In genomic region chrX:152898442-152898841, GRCh38 we compare ENCODE assay signal across 13 cellular contexts. TPM values are rescaled to one million over a fixed set of nuclear protein-coding genes. Genes with fewer than 3 reads are reported as not detected.
DNase-seq lines count a peak whose midpoint lies in the region; ATAC-seq and TF ChIP-seq lines count a peak whose summit lies in the region.
"Had no signal": no experiment of that assay in that cellular context is flagged by ENCODE, and none has a peak within 500 bp of the region (broad histone marks: within the 10 kb centered on the region; RNA-seq: fewer than 3 reads in every experiment).

No MANE protein-coding gene starts in this region.

- no peak overlapping the region for H3K14ac ChIP-seq in H9 (ENCODE audit: insufficient read depth, low read length)

- no peak overlapping the region for H3T11ph ChIP-seq in H9 (ENCODE audit: low read length)

- DNase-seq in H9: no peak
- no peak for DNase-seq in mammary epithelial cell
- no peak for DNase-seq in stomach
- no peak for DNase-seq in mucosa of descending colon
- no peak for DNase-seq in CD8-positive, alpha-beta memory T cell
- no peak for DNase-seq in lower leg skin (ENCODE audit: low spot score in 2 of 2)
- DNase-seq in DMS53 treated with DMSO at 0.1 percent for 48 hours (lab: John Stamatoyannopoulos, UW; ENCODE audit: unreplicated experiment): no peak
- DNase-seq: head of caudate nucleus; SJCRH30; stimulated activated naive CD8-positive, alpha-beta T cell treated with anti-CD3 and anti-CD28 coated beads, Interleukin-15, amount 100 ng/mL, for 72 hours had no signal

- H3K56ac ChIP-seq in H9 (ENCODE audit: insufficient read length, low read depth, low read length): no peak overlapping the region

- H3K36me3 Mint-ChIP-seq in H9 (ENCODE audit: insufficient read depth in 1 of 3, low read depth in 3 of 3): peaks cover 0 to 12% (median 7%) of the 10 kb centered on the region in 3 experiments; a peak in 6 of 7 replicates
- H3K36me3 Mint-ChIP-seq in CD8-positive, alpha-beta memory T cell: no peaks in the 10 kb centered on the region
- H3K36me3 Mint-ChIP-seq: activated naive CD8-positive, alpha-beta T cell had no signal

- no peaks in the 10 kb centered on the region for H3K79me2 ChIP-seq in H9 (ENCODE audit: insufficient read depth, low read length)
- no peaks in the 10 kb centered on the region for H3K79me2 ChIP-seq in mammary epithelial cell (ENCODE audit: insufficient read depth, low read length)

- H3K4me3 ChIP-seq in mammary epithelial cell (replicated peaks in 1 of 3; ENCODE audit: insufficient read depth in 1 of 3, low read depth in 2 of 3, low read length in 3 of 3) (peak overlapping the region; percentile 37 to 57 (median 47)), iPS-20b (ENCODE audit: low read length) (peak overlapping the region; percentile 60), stomach (peak overlapping the region; percentile 31 to 41 (median 35)), mucosa of descending colon (no peak overlapping the region), lower leg skin (ENCODE audit: low read depth, poor library complexity, severe bottlenecking) (no peak overlapping the region)
- no peak overlapping the region for H3K4me3 ChIP-seq in CD8-positive, alpha-beta memory T cell (ENCODE audit: low read length)
- H3K4me3 ChIP-seq: SJCRH30 had no signal

- intact Hi-C loops in mammary epithelial cell (cut with micrococcal nuclease): no loop called here
- intact Hi-C loops in stomach (cut with DNase I; ENCODE audit: low total_unique reads): no loop called here
- intact Hi-C loops in mucosa of descending colon (cut with DNase I, micrococcal nuclease): no loop called here
- intact Hi-C loops in lower leg skin (cut with DNase I; ENCODE audit: low total_unique reads): no loop called here

- H4K8ac ChIP-seq in H9 (replicated peaks; ENCODE audit: insufficient read length, low read depth, low read length): no peak overlapping the region

- TF ChIP-seq CTCF in H9 (conservative IDR thresholded peaks at IDR 0.05): no peak
- TF ChIP-seq CTCF in mammary epithelial cell (conservative IDR thresholded peaks at IDR 0.05 in 1 of 2, IDR thresholded peaks at IDR 0.05 in 1 of 2; ENCODE audit: extremely low read depth in 1 of 2, insufficient read depth in 1 of 2, low read depth in 1 of 2, low read length in 2 of 2): no peak
- no peak for TF ChIP-seq CTCF in stomach (IDR thresholded peaks at IDR 0.05)
- no peak for TF ChIP-seq CTCF in mucosa of descending colon (IDR thresholded peaks at IDR 0.05)
- no peak for TF ChIP-seq CTCF in lower leg skin (IDR thresholded peaks at IDR 0.05)

- no peak overlapping the region for H3K27ac Mint-ChIP-seq in H9
- peak overlapping the region in 1 of 8 donors; percentile 47 for H3K27ac Mint-ChIP-seq in CD8-positive, alpha-beta memory T cell
- H3K27ac Mint-ChIP-seq: activated naive CD8-positive, alpha-beta T cell; stimulated activated naive CD8-positive, alpha-beta T cell treated with anti-CD3 and anti-CD28 coated beads, Interleukin-15, amount 100 ng/mL, for 72 hours had no signal

- no peak overlapping the region for H3K27ac ChIP-seq in H9 (ENCODE audit: insufficient read length, low read depth, low read length)
- no peak overlapping the region for H3K27ac ChIP-seq in mammary epithelial cell (ENCODE audit: insufficient read depth, low read depth, low read length)
- H3K27ac ChIP-seq in iPS-20b (ENCODE audit: low read length): no peak overlapping the region
- no peak overlapping the region for H3K27ac ChIP-seq in stomach
- H3K27ac ChIP-seq in CD8-positive, alpha-beta memory T cell (ENCODE audit: low read depth, low read length): no peak overlapping the region
- H3K27ac ChIP-seq: dorsolateral prefrontal cortex, SJCRH30 had no signal

- H3K4ac ChIP-seq in H9 (ENCODE audit: low read depth, low read length): no peak overlapping the region

- dilution Hi-C loops in mammary epithelial cell (cut with HindIII; ENCODE audit: low sequenced_read_pairs): no loop called here

- H4K20me1 ChIP-seq in H9 (ENCODE audit: control insufficient read depth, insufficient read depth, insufficient read length) (no peaks in the 10 kb centered on the region), mammary epithelial cell (ENCODE audit: insufficient read depth, low read length) (no peaks in the 10 kb centered on the region)

- no peak overlapping the region for H2AFZ ChIP-seq in H9 (ENCODE audit: low read length)
- H2AFZ ChIP-seq in mammary epithelial cell (ENCODE audit: low read depth, low read length): peak overlapping the region; percentile 57

- in situ Hi-C loops in mammary epithelial cell (cut with MboI; ENCODE audit: low sequenced_read_pairs in 2 of 2): no loop called here

- H3K36me3 ChIP-seq in mammary epithelial cell (ENCODE audit: insufficient read depth, low read length): no peaks in the 10 kb centered on the region
- H3K36me3 ChIP-seq in iPS-20b (ENCODE audit: insufficient read depth, low read depth, low read length): no peaks in the 10 kb centered on the region
- H3K36me3 ChIP-seq in stomach: no peaks in the 10 kb centered on the region
- no peaks in the 10 kb centered on the region for H3K36me3 ChIP-seq in mucosa of descending colon (ENCODE audit: low read depth)
- no peaks in the 10 kb centered on the region for H3K36me3 ChIP-seq in CD8-positive, alpha-beta memory T cell (ENCODE audit: insufficient read depth, low read length)
- H3K36me3 ChIP-seq: SJCRH30 had no signal

- H2BK12ac ChIP-seq in H9 (ENCODE audit: insufficient read length, low read depth, low read length): no peak overlapping the region

- H3K4me1 Mint-ChIP-seq in H9: peaks cover 26 to 39% of the 10 kb centered on the region in 2 experiments
- H3K4me1 Mint-ChIP-seq in CD8-positive, alpha-beta memory T cell: no peaks in the 10 kb centered on the region
- H3K4me1 Mint-ChIP-seq: stimulated activated naive CD8-positive, alpha-beta T cell treated with anti-CD3 and anti-CD28 coated beads, Interleukin-15, amount 100 ng/mL, for 72 hours had no signal

- H3K4me1 ChIP-seq in H9 (ENCODE audit: insufficient read depth, low read length) (no peaks in the 10 kb centered on the region; the same call in 1 of the 2 replicates), mammary epithelial cell (ENCODE audit: insufficient read depth, low read length) (peaks cover 57% of the 10 kb centered on the region), iPS-20b (ENCODE audit: insufficient read depth, low read length) (peaks cover 7% of the 10 kb centered on the region), stomach (no peaks in the 10 kb centered on the region), mucosa of descending colon (ENCODE audit: low read depth) (no peaks in the 10 kb centered on the region)
- H3K4me1 ChIP-seq in CD8-positive, alpha-beta memory T cell (ENCODE audit: insufficient read depth, low read length): no peaks in the 10 kb centered on the region
- H3K4me1 ChIP-seq: SJCRH30 had no signal

- no peak overlapping the region for H2AK5ac ChIP-seq in H9 (ENCODE audit: insufficient read length, low read length)

- no peak overlapping the region for H3K23ac ChIP-seq in H9 (ENCODE audit: insufficient read length, low read depth, low read length)

- no peak for ATAC-seq in mucosa of descending colon

- no peak overlapping the region for H2BK15ac ChIP-seq in H9 (ENCODE audit: low read depth, low read length)

- TSS peak; percentile 64 for BruUV-seq in mammary epithelial cell (replicated peaks; lab: Mats Ljungman, UMichigan)

- peaks cover 33% of the 10 kb centered on the region for H3K9me3 ChIP-seq in H9 (ENCODE audit: control insufficient read depth, low read depth, low read length)
- H3K9me3 ChIP-seq in mammary epithelial cell (replicated peaks; ENCODE audit: insufficient read depth, low read length): no peaks in the 10 kb centered on the region
- no peaks in the 10 kb centered on the region for H3K9me3 ChIP-seq in iPS-20b (ENCODE audit: insufficient read depth, low read depth, low read length)
- no peaks in the 10 kb centered on the region for H3K9me3 ChIP-seq in stomach
- H3K9me3 ChIP-seq in mucosa of descending colon: no peaks in the 10 kb centered on the region
- no peaks in the 10 kb centered on the region for H3K9me3 ChIP-seq in CD8-positive, alpha-beta memory T cell (ENCODE audit: low read length)
- H3K9me3 ChIP-seq: SJCRH30 had no signal

- POLR2A ChIA-PET in CD8-positive, alpha-beta memory T cell (lab: Charles Lee): no interaction called here

- no CpG with 5 or more reads among the region's 10 CpGs for WGBS in H9 (ENCODE audit: extremely low coverage, insufficient read length, low lambda C conversion rate)
- WGBS in mammary epithelial cell (ENCODE audit: low coverage, missing lambda C conversion rate): 43% methylated on average over 4 of the region's 10 CpGs
- 45 to 63% (median 56%) methylated on average over 6 to 10 of the region's 10 CpGs for WGBS in stomach, 5 donors
- WGBS in lower leg skin, 2 donors: 21 to 61% methylated on average over 4 to 10 of the region's 10 CpGs

- TF ChIP-seq EP300 in stomach (IDR thresholded peaks at IDR 0.05): no peak

- H3K4me2 ChIP-seq in H9 (ENCODE audit: insufficient read depth, insufficient read length, low read length) (peak overlapping the region; percentile 49), mammary epithelial cell (ENCODE audit: insufficient read depth, low read depth, low read length) (peak overlapping the region; percentile 67)

- no peak overlapping the region for H3K18ac ChIP-seq in H9 (ENCODE audit: insufficient read length, low read depth, low read length)

- H3K79me1 ChIP-seq in H9 (ENCODE audit: insufficient read depth, low read depth, low read length, poor library complexity, severe bottlenecking): no peaks in the 10 kb centered on the region

- H3K27me3 Mint-ChIP-seq in H9 (ENCODE audit: low read depth): peaks cover 22% of the 10 kb centered on the region
- H3K27me3 Mint-ChIP-seq in CD8-positive, alpha-beta memory T cell: peaks cover 28 to 29% of the 10 kb centered on the region in 2 donors

- peak overlapping the region; percentile 48 to 63; a peak in 3 of 5 replicates for H3K4me3 Mint-ChIP-seq in H9
- H3K4me3 Mint-ChIP-seq in CD8-positive, alpha-beta memory T cell: no peak overlapping the region
- H3K4me3 Mint-ChIP-seq: activated naive CD8-positive, alpha-beta T cell had no signal

- CTCF ChIA-PET in mammary epithelial cell (lab: Charles Lee; ENCODE audit: low non-redundant PET): no interaction called here
- CTCF ChIA-PET in CD8-positive, alpha-beta memory T cell (lab: Charles Lee): no interaction called here

- peaks cover 9% of the 10 kb centered on the region for H3K23me2 ChIP-seq in H9 (ENCODE audit: insufficient read length, low read depth, low read length, poor library complexity, severe bottlenecking)

- no peak overlapping the region for H2BK5ac ChIP-seq in H9 (ENCODE audit: insufficient read length, low read length)

- no peak overlapping the region for H2BK20ac ChIP-seq in H9 (ENCODE audit: low read depth, low read length, poor library complexity, severe bottlenecking)

- H3K27me3 ChIP-seq in H9 (ENCODE audit: insufficient read depth, low read length): no peaks in the 10 kb centered on the region
- H3K27me3 ChIP-seq in mammary epithelial cell (ENCODE audit: insufficient read depth, low read length): no peaks in the 10 kb centered on the region
- H3K27me3 ChIP-seq in iPS-20b (ENCODE audit: insufficient read depth, low read length): peaks cover 11% of the 10 kb centered on the region
- H3K27me3 ChIP-seq in stomach: peaks cover 0 to 19% (median 7%) of the 10 kb centered on the region in 3 donors
- no peaks in the 10 kb centered on the region for H3K27me3 ChIP-seq in CD8-positive, alpha-beta memory T cell (ENCODE audit: insufficient read depth, low read length, poor library complexity, severe bottlenecking)
- H3K27me3 ChIP-seq: SJCRH30 had no signal

- no peak overlapping the region for H3K9ac ChIP-seq in H9 (ENCODE audit: extremely low read depth, insufficient read length, low read length)
- H3K9ac ChIP-seq in mammary epithelial cell (ENCODE audit: insufficient read depth, low read length): no peak overlapping the region
- no peak overlapping the region for H3K9ac ChIP-seq in iPS-20b (ENCODE audit: low read depth, low read length)

- TF ChIP-seq POLR2A in stomach (IDR thresholded peaks at IDR 0.05) (no peak), lower leg skin (IDR thresholded peaks at IDR 0.05) (no peak)

- H4K5ac ChIP-seq in H9 (ENCODE audit: insufficient read length, low read depth, low read length): no peak overlapping the region

- no peak overlapping the region for H2BK120ac ChIP-seq in H9 (ENCODE audit: low read depth, low read length, poor library complexity, severe bottlenecking)

- no peak overlapping the region for H4K91ac ChIP-seq in H9 (ENCODE audit: insufficient read length, low read depth, low read length)

- peaks cover 73 to 76% of the 10 kb centered on the region in 2 experiments for H3K9me3 Mint-ChIP-seq in H9
- H3K9me3 Mint-ChIP-seq in CD8-positive, alpha-beta memory T cell: no peaks in the 10 kb centered on the region
- H3K9me3 Mint-ChIP-seq: stimulated activated naive CD8-positive, alpha-beta T cell treated with anti-CD3 and anti-CD28 coated beads, Interleukin-15, amount 100 ng/mL, for 72 hours had no signal

RNA-seq across cellular contexts. Expression of gene ZNF185, which starts 0.6 kb away (rescaled TPM):
- total RNA-seq in H9 (2021) (10.2 and 11.3 TPM in 2 replicates), mammary epithelial cell (10 to 100 TPM; 35.2 to 46.6 TPM), stomach (1 to 10 TPM; 1.2 to 6.5 (median 4.5) TPM), mucosa of descending colon (1 to 10 TPM; 2.8 to 6.9 (median 4.2) TPM), lower leg skin (10 to 100 TPM; 58.8 to 77.1 (median 72.1) TPM)
- polyA plus RNA-seq in mammary epithelial cell (30.2 TPM), stomach (10 to 100 TPM in 1 of 3 donors, 1 to 10 TPM in 2; 4.4 to 48.2 (median 4.6) TPM)
- polyA minus RNA-seq in mammary epithelial cell: 31.5 TPM
- total RNA-seq in CD8-positive, alpha-beta memory T cell: under 1 TPM; 0.82 to 0.96 TPM
- 2.3 TPM for polyA plus RNA-seq in CD8-positive, alpha-beta memory T cell

Comparison
In these comparisons a context has a peak if more than half of its experiments do, and no peak if none do; other contexts are left out.
1. H3K4me3 Mint-ChIP-seq: peak in H9 (2 of 2); none in CD8-positive, alpha-beta memory T cell (0 of 7).
2. H3K4me3 ChIP-seq: peak in mammary epithelial cell (3 of 3), iPS-20b (single experiment) and stomach (4 of 4); none in mucosa of descending colon (single experiment), CD8-positive, alpha-beta memory T cell (single experiment) and lower leg skin (single experiment).